18 cellular contexts compared by ENCODE assay signal in the genomic region with DNA sequence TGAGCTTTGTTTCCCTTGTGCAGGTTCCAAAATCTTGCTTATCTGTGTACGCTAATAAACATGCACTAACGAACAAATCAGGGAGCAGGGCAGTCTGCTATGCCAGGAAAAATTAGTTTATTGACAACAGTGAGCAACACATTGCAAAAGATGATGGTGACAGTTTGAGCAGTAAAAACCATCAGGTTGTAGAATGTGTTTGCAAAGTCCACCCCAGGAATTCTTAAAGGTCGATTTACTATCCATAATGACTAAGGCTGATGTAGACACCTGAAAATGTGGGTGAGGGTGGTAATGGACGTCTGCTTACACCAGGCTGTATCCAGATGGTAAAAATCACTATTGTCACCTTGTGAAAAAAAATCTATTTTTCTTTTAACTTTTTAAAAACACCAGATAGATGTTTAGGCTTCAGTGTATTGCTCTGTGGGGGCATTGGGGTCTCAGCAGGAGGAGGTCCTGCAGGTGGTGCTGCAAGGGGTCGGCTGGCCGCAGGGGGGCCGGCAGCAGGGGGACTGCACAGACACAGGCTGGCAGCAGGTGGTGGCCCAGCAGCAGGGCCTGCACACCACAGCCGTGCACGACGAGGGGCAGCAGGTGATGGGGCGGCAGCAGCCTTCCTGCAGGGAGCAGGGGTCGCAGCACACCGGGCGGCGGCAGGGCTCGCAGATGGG. TPM values are rescaled to one million over a fixed set of nuclear protein-coding genes. Genes with fewer than 3 reads are reported as not detected.
"Had no signal": no experiment of that assay in that cellular context is flagged by ENCODE, and none has a peak within 500 bp of the region (broad histone marks: within the 10 kb centered on the region; RNA-seq: fewer than 3 reads in every experiment).

No MANE protein-coding gene starts in this region.

RNA-seq across cellular contexts. Expression of a gene that starts 0.5 kb away (rescaled TPM):
- total RNA-seq: natural killer cell treated with Interleukin-12 subunit alpha and Interleukin-12 subunit beta and Interleukin-15 and Interleukin-18, amount 100 ng/mL, for 72 hours; neural crest cell; omental fat pad; osteocyte; pancreas; posterior vena cava; prostate gland; pulmonary artery endothelial cell; right atrium auricular region; sciatic nerve; smooth muscle cell; spleen; testis; transverse colon; upper lobe of right lung; urinary bladder; uterus had no signal
- polyA plus RNA-seq: pancreas, smooth muscle cell, spleen, thymus, urinary bladder had no signal

RNA-seq across cellular contexts. Expression of a gene that starts 5.2 kb away (rescaled TPM):
- total RNA-seq: natural killer cell treated with Interleukin-12 subunit alpha and Interleukin-12 subunit beta and Interleukin-15 and Interleukin-18, amount 100 ng/mL, for 72 hours; neural crest cell; omental fat pad; osteocyte; pancreas; posterior vena cava; prostate gland; pulmonary artery endothelial cell; right atrium auricular region; sciatic nerve; spleen; testis; transverse colon; upper lobe of right lung; urinary bladder; uterus had no signal
- polyA plus RNA-seq: pancreas, spleen, urinary bladder had no signal

RNA-seq across cellular contexts. Expression of a gene that starts 10.1 kb away (rescaled TPM):
- total RNA-seq: natural killer cell treated with Interleukin-12 subunit alpha and Interleukin-12 subunit beta and Interleukin-15 and Interleukin-18, amount 100 ng/mL, for 72 hours; neural crest cell; omental fat pad; osteocyte; pancreas; posterior vena cava; prostate gland; pulmonary artery endothelial cell; right atrium auricular region; sciatic nerve; smooth muscle cell; spleen; testis; transverse colon; upper lobe of right lung; urinary bladder; uterus had no signal
- polyA plus RNA-seq: pancreas, smooth muscle cell, spleen, thymus, urinary bladder had no signal

RNA-seq across cellular contexts. Expression of a gene that starts 18.0 kb away (rescaled TPM):
- total RNA-seq: natural killer cell treated with Interleukin-12 subunit alpha and Interleukin-12 subunit beta and Interleukin-15 and Interleukin-18, amount 100 ng/mL, for 72 hours; neural crest cell; omental fat pad; osteocyte; pancreas; posterior vena cava; prostate gland; pulmonary artery endothelial cell; right atrium auricular region; sciatic nerve; smooth muscle cell; spleen; testis; transverse colon; upper lobe of right lung; urinary bladder; uterus had no signal
- polyA plus RNA-seq: pancreas, smooth muscle cell, spleen, urinary bladder had no signal

RNA-seq across cellular contexts. Expression of a gene that starts 18.8 kb away (rescaled TPM):
- total RNA-seq: natural killer cell treated with Interleukin-12 subunit alpha and Interleukin-12 subunit beta and Interleukin-15 and Interleukin-18, amount 100 ng/mL, for 72 hours; neural crest cell; omental fat pad; osteocyte; pancreas; posterior vena cava; prostate gland; pulmonary artery endothelial cell; right atrium auricular region; sciatic nerve; smooth muscle cell; spleen; testis; transverse colon; upper lobe of right lung; urinary bladder; uterus had no signal
- polyA plus RNA-seq: pancreas, smooth muscle cell, spleen, thymus, urinary bladder had no signal
